Comparison of ENCODE assay signal across 8 cellular contexts in the genomic region with DNA sequence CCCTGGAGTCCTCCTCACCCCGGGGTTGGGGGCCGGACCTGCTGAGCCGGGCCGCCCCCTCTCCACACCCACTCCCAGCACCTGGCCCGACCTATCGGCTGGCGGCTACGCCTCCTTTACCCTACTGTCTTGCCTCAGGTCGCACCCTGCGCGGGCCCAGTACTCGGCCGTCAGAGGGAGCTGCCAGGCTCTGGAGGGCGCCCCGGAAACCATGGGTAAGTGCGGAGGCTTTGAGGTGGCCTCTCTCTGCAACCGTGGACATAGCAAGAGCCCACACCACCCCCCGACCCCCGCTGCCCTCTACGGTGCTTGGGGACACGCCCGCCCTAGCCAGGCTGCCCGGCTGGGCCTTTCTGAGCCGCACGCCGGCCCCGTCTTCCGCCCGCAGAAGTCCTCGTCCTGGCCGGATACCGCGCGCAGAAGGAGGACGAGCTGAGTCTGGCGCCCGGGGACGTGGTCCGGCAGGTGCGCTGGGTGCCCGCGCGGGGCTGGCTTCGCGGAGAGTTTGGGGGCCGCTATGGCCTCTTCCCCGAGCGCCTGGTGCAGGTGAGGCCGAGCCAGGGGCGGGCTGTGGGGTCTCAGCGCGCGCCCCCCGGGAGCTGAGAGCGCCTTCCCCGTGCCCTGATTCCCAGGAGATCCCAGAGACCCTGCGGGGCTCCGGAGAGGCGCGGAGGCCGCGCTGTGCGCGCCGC. TPM values are rescaled to one million over a fixed set of nuclear protein-coding genes. Genes with fewer than 3 reads are reported as not detected.
DNase-seq lines count a peak whose midpoint lies in the region; ATAC-seq and TF ChIP-seq lines count a peak whose summit lies in the region.

TSS of gene SH3D21 (plus strand) at position 159 of the 692 bp plus-strand sequence. CDS start at position 212, 53 bp downstream.

- peak; percentile 15 for DNase-seq in NCI-H2029 treated with DMSO at 0.1 percent for 48 hours (lab: John Stamatoyannopoulos, UW)
- no peak for DNase-seq in NCI-H2029 (lab: John Stamatoyannopoulos, UW)
- peak; percentile 34 for DNase-seq in NCI-H128 (lab: John Stamatoyannopoulos, UW; ENCODE audit: unreplicated experiment)
- peak; percentile 65 for DNase-seq in activated CD8-positive, alpha-beta T cell treated with anti-CD3 and anti-CD28 coated beads, Interleukin-2, amount 10 ng/mL, durations not matched to agents 7 days and 5 days
- no peak for DNase-seq in neural crest cell (ENCODE audit: low read depth, low spot score)
- DNase-seq in mesenteric fat pad (ENCODE audit: low spot score): no peak

- TF ChIP-seq CTCF in neural crest cell (conservative IDR thresholded peaks at IDR 0.05): peak; percentile 42

- ATAC-seq in HG02610 (IDR thresholded peaks at IDR 0.05; ENCODE audit: unreplicated experiment): peak; percentile 19
- ATAC-seq in activated CD8-positive, alpha-beta T cell treated with anti-CD3 and anti-CD28 coated beads, Interleukin-2, amount 10 ng/mL, durations not matched to agents 7 days and 5 days: peak; percentile 38
- ATAC-seq in esophagus mucosa: peak; percentile 87

- peaks cover 29% of the 10 kb centered on the region for H3K4me1 Mint-ChIP-seq in activated CD8-positive, alpha-beta T cell treated with anti-CD3 and anti-CD28 coated beads, Interleukin-2, amount 10 ng/mL, durations not matched to agents 7 days and 5 days (ENCODE audit: low read depth)
- peaks cover 19% of the 10 kb centered on the region for H3K4me1 Mint-ChIP-seq in neural crest cell

- H3K27me3 Mint-ChIP-seq in activated CD8-positive, alpha-beta T cell treated with anti-CD3 and anti-CD28 coated beads, Interleukin-2, amount 10 ng/mL, durations not matched to agents 7 days and 5 days (ENCODE audit: low read depth): no peaks in the 10 kb centered on the region
- H3K27me3 Mint-ChIP-seq in neural crest cell (ENCODE audit: low read depth): peaks cover 3% of the 10 kb centered on the region

- CTCF ChIA-PET in activated CD8-positive, alpha-beta T cell treated with anti-CD3 and anti-CD28 coated beads, Interleukin-2, amount 10 ng/mL, durations not matched to agents 7 days and 5 days (lab: Charles Lee): interaction anchor here (0.6 to 5.5 kb wide), 16 partner anchors 10 to 171 kb away, joined by 3 to 24 read pairs (median 4); partner anchors contain the start of genes EVA1B, STK40 and TRAPPC3

- no peaks in the 10 kb centered on the region for H3K9me3 Mint-ChIP-seq in activated CD8-positive, alpha-beta T cell treated with anti-CD3 and anti-CD28 coated beads, Interleukin-2, amount 10 ng/mL, durations not matched to agents 7 days and 5 days (ENCODE audit: insufficient read depth)
- H3K9me3 Mint-ChIP-seq in neural crest cell: no peaks in the 10 kb centered on the region

- H3K4me3 Mint-ChIP-seq in activated CD8-positive, alpha-beta T cell treated with anti-CD3 and anti-CD28 coated beads, Interleukin-2, amount 10 ng/mL, durations not matched to agents 7 days and 5 days: peak within 1 kb of the TSS; percentile 98
- peak within 1 kb of the TSS; percentile 94 for H3K4me3 Mint-ChIP-seq in neural crest cell

- POLR2A ChIA-PET in activated CD8-positive, alpha-beta T cell treated with anti-CD3 and anti-CD28 coated beads, Interleukin-2, amount 10 ng/mL, durations not matched to agents 7 days and 5 days (lab: Charles Lee): interaction anchor here (0.7 to 1.7 kb wide), 3 partner anchors 16 to 106 kb away, joined by 3 to 11 read pairs (median 5); partner anchors contain the start of genes EVA1B and THRAP3

- peaks cover 46% of the 10 kb centered on the region for H3K36me3 Mint-ChIP-seq in activated CD8-positive, alpha-beta T cell treated with anti-CD3 and anti-CD28 coated beads, Interleukin-2, amount 10 ng/mL, durations not matched to agents 7 days and 5 days (ENCODE audit: low read depth)
- peaks cover 14% of the 10 kb centered on the region for H3K36me3 Mint-ChIP-seq in neural crest cell (ENCODE audit: low read depth)

- peak within 1 kb of the TSS; percentile 91 for H3K27ac Mint-ChIP-seq in activated CD8-positive, alpha-beta T cell treated with anti-CD3 and anti-CD28 coated beads, Interleukin-2, amount 10 ng/mL, durations not matched to agents 7 days and 5 days
- no peak within 1 kb of the TSS for H3K27ac Mint-ChIP-seq in neural crest cell (ENCODE audit: unreplicated experiment)

RNA-seq across cellular contexts. Expression of gene SH3D21, which starts in this region (rescaled TPM):
- 10 to 100 TPM; 14.6 to 15.3 TPM for total RNA-seq in activated CD8-positive, alpha-beta T cell treated with anti-CD3 and anti-CD28 coated beads, Interleukin-2, amount 10 ng/mL, durations not matched to agents 7 days and 5 days
- 9.2 TPM for total RNA-seq in esophagus mucosa
- total RNA-seq in neural crest cell: 5.4 and 5.9 TPM in 2 replicates
- total RNA-seq in mesenteric fat pad: 2.6 TPM

Comparison
In these comparisons a context has a peak if more than half of its experiments do, and no peak if none do; other contexts are left out.
1. DNase-seq: peak in NCI-H2029 treated with DMSO at 0.1 percent for 48 hours (single experiment), NCI-H128 (single experiment) and activated CD8-positive, alpha-beta T cell treated with anti-CD3 and anti-CD28 coated beads, Interleukin-2, amount 10 ng/mL, durations not matched to agents 7 days and 5 days (single experiment); none in NCI-H2029 (single experiment), neural crest cell (single experiment) and mesenteric fat pad (single experiment).
2. ATAC-seq: peak in every context shown above with its lines; median percentile 87 in esophagus mucosa; 38 in activated CD8-positive, alpha-beta T cell treated with anti-CD3 and anti-CD28 coated beads, Interleukin-2, amount 10 ng/mL, durations not matched to agents 7 days and 5 days; 19 in HG02610.